20 cellular contexts compared by ENCODE assay signal in genomic region chr11:122900803-122901202, GRCh38.
DNase-seq lines count a peak whose midpoint lies in the region; ATAC-seq and TF ChIP-seq lines count a peak whose summit lies in the region.
"Had no signal": no experiment of that assay in that cellular context is flagged by ENCODE, and none has a peak within 500 bp of the region (broad histone marks: within the 10 kb centered on the region; RNA-seq: fewer than 3 reads in every experiment).

No MANE protein-coding gene starts in this region.

- no peaks in the 10 kb centered on the region for H3K9me3 Mint-ChIP-seq in stimulated activated naive B cell treated with anti-CD40 and anti-IgM and Interleukin-4, amounts not matched to agents 10 μg/mL and 1 μg/mL and 100 μg/mL, for 72 hours
- H3K9me3 Mint-ChIP-seq: activated CD4-positive, alpha-beta memory T cell treated with anti-CD3 and anti-CD28 coated beads for 36 hours; central memory CD8-positive, alpha-beta T cell; neural crest cell; T-cell had no signal

- no peaks in the 10 kb centered on the region for H3K27me3 Mint-ChIP-seq in stimulated activated naive B cell treated with anti-CD40 and anti-IgM and Interleukin-4, amounts not matched to agents 10 μg/mL and 1 μg/mL and 100 μg/mL, for 72 hours
- H3K27me3 Mint-ChIP-seq: activated CD4-positive, alpha-beta memory T cell treated with anti-CD3 and anti-CD28 coated beads for 36 hours; central memory CD8-positive, alpha-beta T cell; T-cell had no signal

- H3K4me3 ChIP-seq in AG09309 (ENCODE audit: control insufficient read depth, low read depth, low read length) = no peak overlapping the region
- H3K4me3 ChIP-seq: BLaER1, psoas muscle, testis had no signal

- H3K4me3 Mint-ChIP-seq in stimulated activated naive B cell treated with anti-CD40 and anti-IgM and Interleukin-4, amounts not matched to agents 10 μg/mL and 1 μg/mL and 100 μg/mL, for 72 hours = no peak overlapping the region
- H3K4me3 Mint-ChIP-seq: activated CD4-positive, alpha-beta memory T cell treated with anti-CD3 and anti-CD28 coated beads for 36 hours; central memory CD8-positive, alpha-beta T cell; neural crest cell; T-cell had no signal

- no peak for TF ChIP-seq CTCF in AG09309 (IDR thresholded peaks at IDR 0.05; ENCODE audit: control insufficient read depth, insufficient read depth, low read depth, low read length, missing control alignments)

- no peak for ATAC-seq in stimulated activated naive B cell treated with anti-CD40 and anti-IgM and Interleukin-4, amounts not matched to agents 10 μg/mL and 1 μg/mL and 100 μg/mL, for 72 hours (replicated peaks)
- no peak for ATAC-seq in HG02840 (IDR thresholded peaks at IDR 0.05; ENCODE audit: low FRiP score, unreplicated experiment)
- ATAC-seq: esophagus mucosa, left lobe of liver, psoas muscle, T-cell had no signal

- no peaks in the 10 kb centered on the region for H3K36me3 Mint-ChIP-seq in stimulated activated naive B cell treated with anti-CD40 and anti-IgM and Interleukin-4, amounts not matched to agents 10 μg/mL and 1 μg/mL and 100 μg/mL, for 72 hours
- H3K36me3 Mint-ChIP-seq: activated CD4-positive, alpha-beta memory T cell treated with anti-CD3 and anti-CD28 coated beads for 36 hours had no signal

- DNase-seq in AG09309 (ENCODE audit: low read depth) (peak; percentile 7), Ammon's horn (ENCODE audit: low spot score) (peak; percentile 25), MV-4-11 (lab: John Stamatoyannopoulos, UW) (peak; percentile 40), amniotic epithelial cell (ENCODE audit: low read depth) (peak; percentile 74)
- no peak for DNase-seq in stimulated activated naive CD4-positive, alpha-beta T cell (lab: John Stamatoyannopoulos, UW)
- DNase-seq in stimulated activated naive B cell treated with anti-CD40 and anti-IgM and Interleukin-4, amounts not matched to agents 10 μg/mL and 1 μg/mL and 100 μg/mL, for 72 hours = no peak
- DNase-seq: activated CD4-positive, alpha-beta memory T cell treated with anti-CD3 and anti-CD28 coated beads for 36 hours; amniotic stem cell; midbrain; psoas muscle; RPMI8226; stimulated activated CD4-positive, alpha-beta T cell treated with anti-CD3 and anti-CD28 coated beads, Interleukin-4, amount 100 ng/mL, for 4 hours; T-cell; testis had no signal

- H3K27ac Mint-ChIP-seq in stimulated activated naive B cell treated with anti-CD40 and anti-IgM and Interleukin-4, amounts not matched to agents 10 μg/mL and 1 μg/mL and 100 μg/mL, for 72 hours = no peak overlapping the region
- H3K27ac Mint-ChIP-seq: activated CD4-positive, alpha-beta memory T cell treated with anti-CD3 and anti-CD28 coated beads for 36 hours; T-cell had no signal

- H3K4me1 Mint-ChIP-seq in stimulated activated naive B cell treated with anti-CD40 and anti-IgM and Interleukin-4, amounts not matched to agents 10 μg/mL and 1 μg/mL and 100 μg/mL, for 72 hours = no peaks in the 10 kb centered on the region
- H3K4me1 Mint-ChIP-seq: T-cell had no signal

Comparison
In these comparisons a context has a peak if more than half of its experiments do, and no peak if none do; other contexts are left out.
1. DNase-seq: peak in AG09309 (single experiment), Ammon's horn (single experiment), MV-4-11 (single experiment) and amniotic epithelial cell (single experiment); none in stimulated activated naive CD4-positive, alpha-beta T cell (0 of 6) and stimulated activated naive B cell treated with anti-CD40 and anti-IgM and Interleukin-4, amounts not matched to agents 10 μg/mL and 1 μg/mL and 100 μg/mL, for 72 hours (single experiment).